ENCODE assay signal across 9 cellular contexts in the genomic region with DNA sequence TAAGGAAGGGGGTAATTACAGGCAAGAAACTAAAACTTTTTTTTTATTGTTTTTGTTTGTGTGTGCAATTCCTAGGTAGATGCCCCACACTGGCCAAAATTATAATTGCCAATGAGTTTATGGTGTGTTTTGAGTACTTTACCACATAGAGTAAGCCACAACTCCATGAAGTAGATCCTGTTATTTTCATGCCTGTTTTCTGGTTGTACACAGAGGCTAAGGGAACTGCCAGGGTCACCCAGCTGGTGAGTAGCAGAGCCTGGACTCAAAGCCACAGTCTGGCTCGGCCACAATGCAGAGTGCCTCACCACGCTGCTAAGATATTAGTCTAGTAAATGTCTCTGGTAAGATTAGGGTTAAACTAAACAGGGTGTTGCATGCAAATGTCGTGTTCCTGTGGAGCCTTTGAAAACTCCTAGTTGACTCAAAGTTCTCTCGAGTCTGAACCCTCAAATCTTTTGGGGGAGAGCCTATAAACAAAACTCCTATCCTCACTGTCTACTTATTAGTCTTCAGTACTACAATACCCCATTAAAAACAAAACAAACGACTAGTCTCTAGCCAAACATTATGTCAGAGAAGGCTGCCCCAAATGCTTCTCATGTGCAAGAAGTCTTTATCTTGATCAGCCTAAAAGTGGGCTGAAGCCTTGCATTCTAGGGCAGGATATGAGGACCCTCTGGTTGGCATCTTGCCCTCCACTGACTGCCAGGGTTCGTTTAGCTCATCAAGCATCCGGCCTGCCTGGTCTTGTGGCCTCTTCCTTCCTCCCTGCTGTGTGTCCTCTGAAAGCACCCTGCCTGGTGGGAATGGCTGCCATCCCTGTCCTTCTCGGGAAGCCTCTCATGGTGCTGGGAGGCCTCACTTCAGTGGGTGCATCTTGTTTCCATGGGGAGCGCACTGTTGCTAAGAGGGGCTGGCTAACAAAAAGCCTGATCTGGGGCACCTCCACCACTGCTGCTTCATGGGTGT. TPM values are rescaled to one million over a fixed set of nuclear protein-coding genes. Genes with fewer than 3 reads are reported as not detected.
DNase-seq lines count a peak whose midpoint lies in the region; ATAC-seq and TF ChIP-seq lines count a peak whose summit lies in the region.
"Had no signal": no experiment of that assay in that cellular context is flagged by ENCODE, and none has a peak within 500 bp of the region (broad histone marks: within the 10 kb centered on the region; RNA-seq: fewer than 3 reads in every experiment).

No MANE protein-coding gene starts in this region.

- in situ Hi-C loops in KBM-7 (cut with MboI; ENCODE audit: low pct_unique_long_range_greater_than_20kb, low sequenced_read_pairs): no loop called here

- ATAC-seq in GM19324 (IDR thresholded peaks at IDR 0.05; ENCODE audit: low FRiP score, unreplicated experiment) (peak; percentile 22), left cardiac atrium (no peak), omental fat pad (ENCODE audit: low FRiP score) (no peak)
- ATAC-seq: body of pancreas had no signal

- intact Hi-C loops in left cardiac atrium (cut with DNase I): no loop called here

- no peak for TF ChIP-seq CTCF in omental fat pad (IDR thresholded peaks at IDR 0.05)

- DNase-seq in Ammon's horn (ENCODE audit: low spot score) (peak; percentile 82), KBM-7 (peak; percentile 74), left cardiac atrium (peak; percentile 52), COLO668 (lab: John Stamatoyannopoulos, UW; ENCODE audit: unreplicated experiment) (no peak), amniotic stem cell (lab: John Stamatoyannopoulos, UW) (no peak), HUDEP-2 (lab: John Stamatoyannopoulos, UW; ENCODE audit: unreplicated experiment in 76 of 76) (no peak), omental fat pad (ENCODE audit: low spot score) (no peak)

RNA-seq across cellular contexts. Expression of a gene that starts 4.2 kb away (rescaled TPM):
- total RNA-seq in left cardiac atrium (10 to 100 TPM; 53.9 to 57.4 TPM), omental fat pad (10 to 100 TPM; 47.4 to 93.6 (median 65.4) TPM)

Comparison
In these comparisons a context has a peak if more than half of its experiments do, and no peak if none do; other contexts are left out.
1. DNase-seq: peak in Ammon's horn (single experiment), KBM-7 (single experiment) and left cardiac atrium (single experiment); none in COLO668 (single experiment), amniotic stem cell (single experiment), HUDEP-2 (0 of 76) and omental fat pad (single experiment).